7 cellular contexts compared by ENCODE assay signal in genomic region chr15:100049483-100049882, GRCh38.
"Had no signal": no experiment of that assay in that cellular context is flagged by ENCODE, and none has a peak within 500 bp of the region (broad histone marks: within the 10 kb centered on the region; RNA-seq: fewer than 3 reads in every experiment).

No MANE protein-coding gene starts in this region.

- H3K4me2 ChIP-seq: GM23338 had no signal

- ATAC-seq: GM23338, HepG2, K562 had no signal

- DNase-seq: H9, HCEC 1CT, KG1 had no signal

- H2AFZ ChIP-seq: GM23338 had no signal

- H3K27ac ChIP-seq: HL-60 had no signal

- H3K4me3 ChIP-seq: GM23338, K562 had no signal
